ENCODE assay signal across 8 cellular contexts in genomic region chr12:53094796-53095595, GRCh38. TPM values are rescaled to one million over a fixed set of nuclear protein-coding genes. Genes with fewer than 3 reads are reported as not detected.
DNase-seq lines count a peak whose midpoint lies in the region; ATAC-seq and TF ChIP-seq lines count a peak whose summit lies in the region.
"Not testable (repeated sequence)": the region's sequence is repeated elsewhere in the genome, so short reads cannot be mapped to it uniquely, and the experiment has no call there.
"Had no signal": no experiment of that assay in that cellular context is flagged by ENCODE, and none has a peak within 500 bp of the region (broad histone marks: within the 10 kb centered on the region; RNA-seq: fewer than 3 reads in every experiment).

No MANE protein-coding gene starts in this region.

- not testable (repeated sequence) for H3K4me3 ChIP-seq in MG63, colonic mucosa

- peak overlapping the region; percentile 39 for H3K27ac Mint-ChIP-seq in activated CD4-positive, alpha-beta memory T cell treated with anti-CD3 and anti-CD28 coated beads for 36 hours

- peaks cover 12% of the 10 kb centered on the region for H3K4me1 ChIP-seq in colonic mucosa

- H3K27ac ChIP-seq in colonic mucosa: not testable (repeated sequence)

- H3K9me3 ChIP-seq in MG63, colonic mucosa: not testable (repeated sequence)

- not testable (repeated sequence) for H3K9me3 Mint-ChIP-seq in activated CD4-positive, alpha-beta memory T cell treated with anti-CD3 and anti-CD28 coated beads for 36 hours

- DNase-seq in ELR (ENCODE audit: low read depth) (peak; percentile 59), MG63 (peak; percentile 51), colonic mucosa (peak; percentile 12), left lobe of liver (ENCODE audit: low spot score) (peak; percentile 22), ureter (ENCODE audit: low spot score) (peak; percentile 35)
- DNase-seq in activated CD4-positive, alpha-beta memory T cell treated with anti-CD3 and anti-CD28 coated beads for 36 hours: not testable (repeated sequence)

- CTCF ChIA-PET in activated CD4-positive, alpha-beta memory T cell treated with anti-CD3 and anti-CD28 coated beads for 36 hours (lab: Charles Lee): interaction anchor here (6.0 kb wide), 1 partner anchor 29 kb away, joined by 41 read pairs; no protein-coding TSS in a partner anchor

- not testable (repeated sequence) for H3K36me3 ChIP-seq in MG63, colonic mucosa

- H3K4me3 Mint-ChIP-seq in activated CD4-positive, alpha-beta memory T cell treated with anti-CD3 and anti-CD28 coated beads for 36 hours: not testable (repeated sequence)

- not testable (repeated sequence) for H3K36me3 Mint-ChIP-seq in activated CD4-positive, alpha-beta memory T cell treated with anti-CD3 and anti-CD28 coated beads for 36 hours

- H3K27me3 ChIP-seq in MG63, colonic mucosa: not testable (repeated sequence)

- intact Hi-C loops in activated CD4-positive, alpha-beta memory T cell treated with anti-CD3 and anti-CD28 coated beads for 36 hours (cut with micrococcal nuclease): loop anchor here (5.0 kb wide), 1 partner anchor 107 kb away; no protein-coding TSS in a partner anchor
- intact Hi-C loops in colonic mucosa (cut with DNase I): not testable (repeated sequence)

- not testable (repeated sequence) for H3K9ac ChIP-seq in colonic mucosa (ENCODE audit: low read depth in 2 of 2, low read length in 2 of 2)

- not testable (repeated sequence) for H3K27me3 Mint-ChIP-seq in activated CD4-positive, alpha-beta memory T cell treated with anti-CD3 and anti-CD28 coated beads for 36 hours

- not testable (repeated sequence) for ATAC-seq in left lobe of liver

- H3K4me1 Mint-ChIP-seq in activated CD4-positive, alpha-beta memory T cell treated with anti-CD3 and anti-CD28 coated beads for 36 hours (ENCODE audit: low read depth): peaks cover 20% of the 10 kb centered on the region

- not testable (repeated sequence) for TF ChIP-seq CTCF in colonic mucosa (IDR thresholded peaks at IDR 0.05)

- POLR2A ChIA-PET in activated CD4-positive, alpha-beta memory T cell treated with anti-CD3 and anti-CD28 coated beads for 36 hours (lab: Charles Lee): not testable (repeated sequence)

RNA-seq across cellular contexts. Expression of gene IGFBP6, which starts 2.5 kb away (rescaled TPM):
- 37.5 and 66.3 TPM in 2 replicates for total RNA-seq in MG63 (2014; rRNA removed; shearing (Covaris generic); ENCODE audit: low replicate concordance)
- 1 to 10 TPM; 4.1 to 4.9 TPM for total RNA-seq in activated CD4-positive, alpha-beta memory T cell treated with anti-CD3 and anti-CD28 coated beads for 36 hours
- total RNA-seq in colonic mucosa: 10 to 100 TPM in 1 of 2 donors, 1 to 10 TPM in 1; 7.2 to 14.6 TPM
- 5.2 TPM for total RNA-seq in left lobe of liver
- 133 TPM for total RNA-seq in ureter

RNA-seq across cellular contexts. Expression of gene SOAT2, which starts 8.3 kb away (rescaled TPM):
- not detected in 2 replicates for total RNA-seq in MG63 (2014; rRNA removed; shearing (Covaris generic); ENCODE audit: low replicate concordance)
- total RNA-seq in activated CD4-positive, alpha-beta memory T cell treated with anti-CD3 and anti-CD28 coated beads for 36 hours: 1 to 10 TPM; 1.1 to 1.5 TPM
- total RNA-seq in colonic mucosa: under 1 TPM in 1 of 2 donors, not detected in 1; 0.12 TPM
- 0.25 TPM for total RNA-seq in left lobe of liver
- total RNA-seq in ureter: 0.18 TPM
- total RNA-seq: A673, Right ventricle myocardium superior had no signal

RNA-seq across cellular contexts. Expression of gene SPRYD3, which starts 15.8 kb away (rescaled TPM):
- total RNA-seq in MG63 (2014; rRNA removed; shearing (Covaris generic); ENCODE audit: low replicate concordance): 22.1 and 23.9 TPM in 2 replicates
- total RNA-seq in activated CD4-positive, alpha-beta memory T cell treated with anti-CD3 and anti-CD28 coated beads for 36 hours: 10 to 100 TPM; 32.8 to 35.4 TPM
- total RNA-seq in colonic mucosa (10 to 100 TPM; 32.5 to 35.0 TPM), left lobe of liver (16.2 TPM), ureter (66.6 TPM)

RNA-seq across cellular contexts. Expression of gene TNS2, which starts 45.1 kb away (rescaled TPM):
- total RNA-seq in MG63 (2014; rRNA removed; shearing (Covaris generic); ENCODE audit: low replicate concordance): 10.8 and 12.4 TPM in 2 replicates
- total RNA-seq in activated CD4-positive, alpha-beta memory T cell treated with anti-CD3 and anti-CD28 coated beads for 36 hours: 1 to 10 TPM; 1.8 to 2.4 TPM
- total RNA-seq in colonic mucosa (10 to 100 TPM; 26.0 to 27.1 TPM), left lobe of liver (146 TPM), ureter (198 TPM)
